9 cellular contexts compared by ENCODE assay signal in genomic region chr20:13219327-13220193, GRCh38. TPM values are rescaled to one million over a fixed set of nuclear protein-coding genes. Genes with fewer than 3 reads are reported as not detected.
DNase-seq lines count a peak whose midpoint lies in the region; ATAC-seq lines count a peak whose summit lies in the region.
"Had no signal": no experiment of that assay in that cellular context is flagged by ENCODE, and none has a peak within 500 bp of the region (broad histone marks: within the 10 kb centered on the region; RNA-seq: fewer than 3 reads in every experiment).

No MANE protein-coding gene starts in this region.

- H3K36me3 ChIP-seq in rectal smooth muscle tissue (ENCODE audit: control insufficient read depth, insufficient read depth, low read length), result no peaks in the 10 kb centered on the region

- H3K27me3 Mint-ChIP-seq in activated T-helper 2 cell treated with anti-CD3 and anti-CD28 coated beads, Interferon-gamma antibody, Interleukin-2, Interleukin-4, amounts not matched to agents 10 μg/mL and 5 μg/mL and 100 μg/mL, durations not matched to agents 14 hours and 24 hours and 36 hours (ENCODE audit: low read depth), result peaks cover 64% of the 10 kb centered on the region

- H3K4me3 ChIP-seq in iPS-11a (ENCODE audit: low read depth, low read length), result peak overlapping the region; percentile 44
- peak overlapping the region; percentile 71 for H3K4me3 ChIP-seq in rectal smooth muscle tissue (ENCODE audit: low read length)

- H3K27ac ChIP-seq in rectal smooth muscle tissue (ENCODE audit: low read depth, low read length), result no peak overlapping the region

- H3K9me3 Mint-ChIP-seq in activated T-helper 2 cell treated with anti-CD3 and anti-CD28 coated beads, Interferon-gamma antibody, Interleukin-2, Interleukin-4, amounts not matched to agents 10 μg/mL and 5 μg/mL and 100 μg/mL, durations not matched to agents 14 hours and 24 hours and 36 hours, result no peaks in the 10 kb centered on the region

- H3K4me1 Mint-ChIP-seq in activated T-helper 2 cell treated with anti-CD3 and anti-CD28 coated beads, Interferon-gamma antibody, Interleukin-2, Interleukin-4, amounts not matched to agents 10 μg/mL and 5 μg/mL and 100 μg/mL, durations not matched to agents 14 hours and 24 hours and 36 hours (ENCODE audit: low read depth), result peaks cover 25% of the 10 kb centered on the region

- no peak for ATAC-seq in GM18909 (IDR thresholded peaks at IDR 0.05; ENCODE audit: poor library complexity, unreplicated experiment)

- peaks cover 3% of the 10 kb centered on the region for H3K4me1 ChIP-seq in rectal smooth muscle tissue (ENCODE audit: control insufficient read depth, insufficient read depth, low read length)

- no peak overlapping the region for H3K27ac Mint-ChIP-seq in activated T-helper 2 cell treated with anti-CD3 and anti-CD28 coated beads, Interferon-gamma antibody, Interleukin-2, Interleukin-4, amounts not matched to agents 10 μg/mL and 5 μg/mL and 100 μg/mL, durations not matched to agents 14 hours and 24 hours and 36 hours

- H3K4me3 Mint-ChIP-seq in activated T-helper 2 cell treated with anti-CD3 and anti-CD28 coated beads, Interferon-gamma antibody, Interleukin-2, Interleukin-4, amounts not matched to agents 10 μg/mL and 5 μg/mL and 100 μg/mL, durations not matched to agents 14 hours and 24 hours and 36 hours (ENCODE audit: low read depth), result peak overlapping the region; percentile 81

- H3K27me3 ChIP-seq in rectal smooth muscle tissue (ENCODE audit: control insufficient read depth, insufficient read depth, low read length), result peaks cover 23% of the 10 kb centered on the region

- H3K9ac ChIP-seq in rectal smooth muscle tissue (ENCODE audit: low read length), result no peak overlapping the region

- DNase-seq in D341Med (ENCODE audit: low spot score), result peak; percentile 63
- no peak for DNase-seq in activated T-helper 2 cell treated with anti-CD3 and anti-CD28 coated beads, Interferon-gamma antibody, Interleukin-2, Interleukin-4, amounts not matched to agents 10 μg/mL and 5 μg/mL and 100 μg/mL, durations not matched to agents 14 hours and 24 hours and 36 hours (ENCODE audit: low spot score)
- DNase-seq in cerebellar cortex (ENCODE audit: low spot score), result no peak
- no peak for DNase-seq in RKO (ENCODE audit: low spot score)
- DNase-seq in medulla oblongata (ENCODE audit: extremely low spot score), result no peak

- peaks cover 7% of the 10 kb centered on the region for H3K36me3 Mint-ChIP-seq in activated T-helper 2 cell treated with anti-CD3 and anti-CD28 coated beads, Interferon-gamma antibody, Interleukin-2, Interleukin-4, amounts not matched to agents 10 μg/mL and 5 μg/mL and 100 μg/mL, durations not matched to agents 14 hours and 24 hours and 36 hours (ENCODE audit: low read depth)

- intact Hi-C loops in activated T-helper 2 cell treated with anti-CD3 and anti-CD28 coated beads, Interferon-gamma antibody, Interleukin-2, Interleukin-4, amounts not matched to agents 10 μg/mL and 5 μg/mL and 100 μg/mL, durations not matched to agents 14 hours and 24 hours and 36 hours (cut with micrococcal nuclease), result loop anchor here (2.0 to 10.0 kb wide), 2 partner anchors 43 to 565 kb away; partner anchors contain the start of genes ESF1 and NDUFAF5

RNA-seq across cellular contexts. Expression of gene ISM1, which starts 1.5 kb away (rescaled TPM):
- total RNA-seq in activated T-helper 2 cell treated with anti-CD3 and anti-CD28 coated beads, Interferon-gamma antibody, Interleukin-2, Interleukin-4, amounts not matched to agents 10 μg/mL and 5 μg/mL and 100 μg/mL, durations not matched to agents 14 hours and 24 hours and 36 hours, result 3.9 and 4.0 TPM in 2 replicates
- total RNA-seq: OCI-LY7 had no signal
